In the genomic region with DNA sequence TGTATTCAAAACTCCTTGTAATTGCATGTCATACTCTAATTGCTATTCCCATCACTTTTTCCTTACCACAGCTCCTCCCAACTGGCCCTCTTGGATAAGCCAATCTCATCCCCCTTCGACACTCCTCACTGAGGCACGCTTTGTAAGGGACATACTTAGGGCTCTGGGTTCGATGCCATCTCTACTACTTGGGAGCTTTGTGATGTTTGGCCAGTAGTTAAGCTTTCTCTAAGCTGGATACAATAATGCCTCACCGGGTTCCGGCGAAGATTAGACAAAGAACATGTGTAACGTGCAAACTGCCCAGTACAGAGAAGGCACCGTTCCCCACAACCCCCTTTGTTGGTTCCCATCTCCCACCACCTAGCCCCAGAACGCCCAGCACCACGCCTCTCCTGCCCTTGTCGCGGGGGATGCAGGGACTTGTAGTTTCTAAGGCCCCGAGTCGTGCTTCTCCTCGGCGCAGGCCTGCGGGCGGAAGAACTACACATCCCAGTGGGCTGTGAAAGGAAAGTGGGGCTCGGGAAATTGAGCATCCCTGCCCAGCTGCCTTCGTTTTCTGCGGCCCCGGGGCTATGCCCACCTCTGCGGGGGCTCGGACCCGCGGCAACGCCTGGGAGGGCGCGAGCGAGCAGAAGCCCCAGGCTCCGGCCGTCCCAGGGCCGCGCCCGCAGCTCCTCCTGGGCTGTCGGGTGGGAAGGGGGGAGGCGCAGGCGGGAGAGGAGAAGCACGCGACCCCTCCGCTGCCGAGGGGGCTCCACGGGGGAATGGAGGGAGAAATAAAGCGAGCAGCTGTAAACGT, we compare ENCODE assay signal across 8 cellular contexts. TPM values are rescaled to one million over a fixed set of nuclear protein-coding genes. Genes with fewer than 3 reads are reported as not detected.
DNase-seq lines count a peak whose midpoint lies in the region; ATAC-seq, FAIRE-seq and TF ChIP-seq lines count a peak whose summit lies in the region.

No MANE protein-coding gene starts in this region.

- H3K9ac ChIP-seq in keratinocyte (ENCODE audit: control insufficient read depth, extremely low read depth, insufficient read depth, low read length) = peak overlapping the region; percentile 78

- no peaks in the 10 kb centered on the region for H3K36me3 ChIP-seq in keratinocyte (ENCODE audit: control insufficient read depth in 2 of 2, extremely low read depth in 1 of 2, insufficient read depth in 2 of 2, low read length in 2 of 2)

- peak; percentile 45 for TF ChIP-seq POLR2A in GM19193 (IDR thresholded peaks at IDR 0.05; ENCODE audit: extremely low read depth, insufficient read depth, insufficient read length)

- DNase-seq in AML-193 (lab: John Stamatoyannopoulos, UW) (peak; percentile 93), NCI-H446 (lab: John Stamatoyannopoulos, UW) (peak; percentile 77 to 87), keratinocyte (ENCODE audit: low read depth, low spot score) (peak; percentile 26)
- peak; percentile 80 for DNase-seq in activated CD4-positive, CD25-positive, alpha-beta regulatory T cell treated with anti-CD3 and anti-CD28 coated beads, Interleukin-2, amount 50 U/mL, for 16 hours (ENCODE audit: low read depth, low spot score)
- DNase-seq in central memory CD8-positive, alpha-beta T cell (ENCODE audit: low spot score in 2 of 2) = peak; percentile 67 to 74
- DNase-seq in stimulated activated CD4-positive, alpha-beta T cell treated with anti-CD3 and anti-CD28 coated beads, Interleukin-12 subunit alpha, Interleukin-12 subunit beta, amount 100 ng/mL, for 4 hours = peak; percentile 83

- no peaks in the 10 kb centered on the region for H3K9me1 ChIP-seq in keratinocyte (ENCODE audit: control insufficient read depth, extremely low read depth, insufficient read depth, low read length)

- H3K9me3 Mint-ChIP-seq in central memory CD8-positive, alpha-beta T cell = no peaks in the 10 kb centered on the region

- H2AFZ ChIP-seq in keratinocyte (ENCODE audit: control insufficient read depth, low read length) = peak overlapping the region; percentile 93

- H3K27ac ChIP-seq in keratinocyte (ENCODE audit: control insufficient read depth, insufficient read depth, low read length) = peak overlapping the region; percentile 63

- H3K27me3 Mint-ChIP-seq in central memory CD8-positive, alpha-beta T cell = no peaks in the 10 kb centered on the region

- peak; percentile 60 for ATAC-seq in HG03378 (IDR thresholded peaks at IDR 0.05; ENCODE audit: unreplicated experiment)
- ATAC-seq in central memory CD8-positive, alpha-beta T cell (replicated peaks; ENCODE audit: extremely low read depth, poor library complexity, severe bottlenecking) = peak; percentile 70

- H3K4me3 Mint-ChIP-seq in central memory CD8-positive, alpha-beta T cell = peak overlapping the region; percentile 78

- no peaks in the 10 kb centered on the region for H4K20me1 ChIP-seq in keratinocyte (ENCODE audit: control insufficient read depth, extremely low read depth, insufficient read depth, low read length)

- TF ChIP-seq CTCF in keratinocyte (optimal IDR thresholded peaks at IDR 0.05 in 1 of 3, IDR thresholded peaks at IDR 0.05 in 1 of 3, conservative IDR thresholded peaks at IDR 0.05 in 1 of 3; ENCODE audit: extremely low read depth in 1 of 3, insufficient read depth in 2 of 3, low read length in 3 of 3) = no peak

- H3K27ac Mint-ChIP-seq in central memory CD8-positive, alpha-beta T cell (ENCODE audit: low read depth) = peak overlapping the region; percentile 47

- dilution Hi-C loops in keratinocyte (cut with MboI; ENCODE audit: extremely low pct_ligation_motif_present, low sequenced_read_pairs) = no loop called here

- H3K27me3 ChIP-seq in keratinocyte (ENCODE audit: control insufficient read depth, extremely low read depth, insufficient read depth, low read length) = no peaks in the 10 kb centered on the region

- FAIRE-seq in keratinocyte (lab: Jason Lieb, UNC) = no peak

- peak overlapping the region; percentile 98 for H3K4me2 ChIP-seq in keratinocyte (ENCODE audit: control insufficient read depth, extremely low read depth, insufficient read depth, low read depth, low read length)

- H3K4me3 ChIP-seq in keratinocyte (ENCODE audit: control insufficient read depth in 2 of 3, extremely low read depth in 1 of 3, insufficient read depth in 2 of 3, low read depth in 1 of 3, low read length in 3 of 3) = peak overlapping the region; percentile 75 to 91 (median 78)

- peaks cover 16% of the 10 kb centered on the region for H3K4me1 ChIP-seq in keratinocyte (ENCODE audit: control insufficient read depth, extremely low read depth, insufficient read depth, low read length)

- H3K79me2 ChIP-seq in keratinocyte (ENCODE audit: control insufficient read depth, insufficient read depth, low read length) = peaks cover 5% of the 10 kb centered on the region

- peaks cover 4% of the 10 kb centered on the region for H3K36me3 Mint-ChIP-seq in central memory CD8-positive, alpha-beta T cell (ENCODE audit: insufficient read depth)

- no peaks in the 10 kb centered on the region for H3K9me3 ChIP-seq in keratinocyte (ENCODE audit: control insufficient read depth, low read depth, low read length)

- H3K4me1 Mint-ChIP-seq in central memory CD8-positive, alpha-beta T cell = peaks cover 34% of the 10 kb centered on the region

RNA-seq across cellular contexts. Expression of a gene that starts 1.1 kb away (rescaled TPM):
- polyA plus RNA-seq in keratinocyte = 4.9 to 6.7 TPM (median 6.4 TPM) in 3 replicates
- polyA plus RNA-seq in keratinocyte (2011; ENCODE audit: low read depth) = 1.6 TPM
- polyA plus RNA-seq in keratinocyte (2011; cell fraction: cytosol; rRNA removed) = 4.3 and 6.5 TPM in 2 replicates
- polyA plus RNA-seq in keratinocyte (2011; cell fraction: nucleus; rRNA removed) = 10.8 and 11.4 TPM in 2 replicates
- 4.2 and 7.0 TPM in 2 replicates for polyA plus RNA-seq in keratinocyte (2012; ENCODE audit: low replicate concordance)
- 2.9 to 5.5 TPM (median 3.6 TPM) in 3 replicates for polyA minus RNA-seq in keratinocyte
- 5.0 TPM for polyA minus RNA-seq in keratinocyte (2011; cell fraction: cytosol; rRNA and poly(A)+ RNA removed)
- polyA minus RNA-seq in keratinocyte (2011; cell fraction: nucleus; rRNA and poly(A)+ RNA removed) = 5.8 and 9.5 TPM in 2 replicates

RNA-seq across cellular contexts. Expression of a gene that starts 56.5 kb away (rescaled TPM):
- 8.1 to 11.0 TPM (median 9.3 TPM) in 3 replicates for polyA plus RNA-seq in keratinocyte
- 6.9 TPM for polyA plus RNA-seq in keratinocyte (2011; ENCODE audit: low read depth)
- 7.6 and 11.3 TPM in 2 replicates for polyA plus RNA-seq in keratinocyte (2011; cell fraction: cytosol; rRNA removed)
- 9.7 and 10.8 TPM in 2 replicates for polyA plus RNA-seq in keratinocyte (2011; cell fraction: nucleus; rRNA removed)
- polyA plus RNA-seq in keratinocyte (2012; ENCODE audit: low replicate concordance) = 8.4 and 10.3 TPM in 2 replicates
- polyA minus RNA-seq in keratinocyte = 0.69 to 3.6 TPM (median 2.1 TPM) in 3 replicates
- polyA minus RNA-seq in keratinocyte (2011; cell fraction: cytosol; rRNA and poly(A)+ RNA removed) = 3.8 TPM
- 3.0 and 8.1 TPM in 2 replicates for polyA minus RNA-seq in keratinocyte (2011; cell fraction: nucleus; rRNA and poly(A)+ RNA removed)

Comparison
In these comparisons a context has a peak if more than half of its experiments do, and no peak if none do; other contexts are left out.
1. Peak in every context shown above with its lines: DNase-seq, ATAC-seq, H3K4me3 ChIP-seq and H3K27ac ChIP-seq.
2. DNase-seq: peak in every context shown above with its lines; median percentile 93 in AML-193; 83 in stimulated activated CD4-positive, alpha-beta T cell treated with anti-CD3 and anti-CD28 coated beads, Interleukin-12 subunit alpha, Interleukin-12 subunit beta, amount 100 ng/mL, for 4 hours; 82 in NCI-H446; 80 in activated CD4-positive, CD25-positive, alpha-beta regulatory T cell treated with anti-CD3 and anti-CD28 coated beads, Interleukin-2, amount 50 U/mL, for 16 hours; 70 in central memory CD8-positive, alpha-beta T cell; 26 in keratinocyte.